8 cellular contexts compared by ENCODE assay signal in genomic region chr10:86439544-86439943, GRCh38.
DNase-seq lines count a peak whose midpoint lies in the region; ATAC-seq lines count a peak whose summit lies in the region.

No MANE protein-coding gene starts in this region.

- no peak for DNase-seq in CD8-positive, alpha-beta memory T cell
- DNase-seq in NCI-H69 (lab: John Stamatoyannopoulos, UW) (peak; percentile 15), posterior cingulate gyrus (peak in 6 of 10 donors; percentile 15 to 88 (median 32)), RPMI8226 (no peak), islet precursor cell (no peak)

- H3K4me3 Mint-ChIP-seq in CD8-positive, alpha-beta memory T cell: no peak overlapping the region

- H3K9me3 Mint-ChIP-seq in CD8-positive, alpha-beta memory T cell: no peaks in the 10 kb centered on the region

- peaks cover 15 to 22% (median 18%) of the 10 kb centered on the region in 3 donors for H3K4me1 Mint-ChIP-seq in CD8-positive, alpha-beta memory T cell

- H3K36me3 ChIP-seq in CD8-positive, alpha-beta memory T cell (ENCODE audit: insufficient read depth, low read length): peaks cover 20% of the 10 kb centered on the region

- ATAC-seq in esophagus mucosa (peak; percentile 11), GM21786 (IDR thresholded peaks at IDR 0.05; ENCODE audit: unreplicated experiment) (no peak), GM18517 (IDR thresholded peaks at IDR 0.05; ENCODE audit: unreplicated experiment) (no peak)

- H3K4me1 ChIP-seq in CD8-positive, alpha-beta memory T cell (ENCODE audit: insufficient read depth, low read length): no peaks in the 10 kb centered on the region

- intact Hi-C loops in posterior cingulate gyrus (cut with DNase I): no loop called here

- POLR2A ChIA-PET in CD8-positive, alpha-beta memory T cell (lab: Charles Lee): no interaction called here

- CTCF ChIA-PET in CD8-positive, alpha-beta memory T cell (lab: Charles Lee): interaction anchor here (0.8 to 1.0 kb wide), 2 partner anchors 39 to 146 kb away, joined by 3 to 5 read pairs; no protein-coding TSS in a partner anchor

- no peaks in the 10 kb centered on the region for H3K9me3 ChIP-seq in CD8-positive, alpha-beta memory T cell (ENCODE audit: low read length)

- no peaks in the 10 kb centered on the region for H3K27me3 Mint-ChIP-seq in CD8-positive, alpha-beta memory T cell

- no peak overlapping the region for H3K4me3 ChIP-seq in CD8-positive, alpha-beta memory T cell (ENCODE audit: low read length)

- peak overlapping the region in 6 of 8 donors; percentile 3 to 80 (median 52) for H3K27ac Mint-ChIP-seq in CD8-positive, alpha-beta memory T cell

- H3K27me3 ChIP-seq in CD8-positive, alpha-beta memory T cell (ENCODE audit: insufficient read depth, low read length, poor library complexity, severe bottlenecking): no peaks in the 10 kb centered on the region

- no peak overlapping the region for H3K27ac ChIP-seq in CD8-positive, alpha-beta memory T cell (ENCODE audit: low read depth, low read length)

- peaks cover 10 to 85% (median 29%) of the 10 kb centered on the region in 3 donors for H3K36me3 Mint-ChIP-seq in CD8-positive, alpha-beta memory T cell

Comparison
In these comparisons a context has a peak if more than half of its experiments do, and no peak if none do; other contexts are left out.
1. DNase-seq: peak in NCI-H69 (single experiment) and posterior cingulate gyrus (6 of 10); none in CD8-positive, alpha-beta memory T cell (0 of 5), RPMI8226 (single experiment) and islet precursor cell (single experiment).